ENCODE assay signal across 37 cellular contexts in the genomic region with DNA sequence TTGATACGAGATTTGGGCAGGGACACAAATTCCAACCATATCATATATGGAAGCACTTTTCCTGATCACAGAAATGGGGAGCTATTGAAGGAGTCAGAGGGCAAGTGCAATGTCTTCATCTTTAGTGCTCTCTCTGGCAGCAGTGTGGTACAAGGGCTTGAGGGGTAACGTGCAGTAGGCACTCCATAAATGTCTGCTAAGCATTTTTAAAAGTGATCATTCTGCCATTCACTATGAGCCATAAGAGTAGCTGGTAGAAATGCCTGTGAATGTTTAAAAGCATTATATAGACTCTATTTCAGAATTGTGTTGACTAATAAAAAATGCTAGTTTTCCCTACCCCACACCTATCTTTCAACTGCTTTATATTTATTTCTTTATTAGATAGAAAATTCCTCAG.
"Had no signal": no experiment of that assay in that cellular context is flagged by ENCODE, and none has a peak within 500 bp of the region (broad histone marks: within the 10 kb centered on the region; RNA-seq: fewer than 3 reads in every experiment).

No MANE protein-coding gene starts in this region.

- ATAC-seq: activated CD4-positive, alpha-beta T cell treated with anti-CD3 and anti-CD28 coated beads for 36 hours; activated CD4-positive, CD25-positive, alpha-beta regulatory T cell treated with anti-CD3 and anti-CD28 coated beads, Interleukin-2, amount 50 U/mL, for 24 hours; activated CD8-positive, alpha-beta memory T cell treated with anti-CD3 and anti-CD28 coated beads, Interleukin-2, amount 10 ng/mL, durations not matched to agents 7 days and 5 days; activated CD8-positive, alpha-beta T cell treated with anti-CD3 and anti-CD28 coated beads, Interleukin-2, amount 10 ng/mL, durations not matched to agents 7 days and 5 days; activated naive CD8-positive, alpha-beta T cell treated with anti-CD3 and anti-CD28 coated beads, Interleukin-2, amount 50 U/mL, for 24 hours; WTC11 had no signal

- H3K27me3 ChIP-seq: ascending aorta had no signal

- H3K4me1 Mint-ChIP-seq: activated naive CD4-positive, alpha-beta T cell treated with anti-CD3 and anti-CD28 coated beads, Interleukin-2, amount 50 U/mL, for 24 hours; brain had no signal

- DNase-seq: activated CD4-positive, alpha-beta memory T cell treated with anti-CD3 and anti-CD28 coated beads, Interleukin-2, amount 10 ng/mL, durations not matched to agents 7 days and 5 days; activated CD4-positive, alpha-beta T cell treated with anti-CD3 and anti-CD28 coated beads for 1 hour; activated CD4-positive, alpha-beta T cell treated with anti-CD3 and anti-CD28 coated beads for 36 hours; activated CD4-positive, alpha-beta T cell treated with anti-CD3 and anti-CD28 coated beads for 48 hours; activated CD4-positive, alpha-beta T cell treated with anti-CD3 and anti-CD28 coated beads, Interleukin-2, amount 10 ng/mL, durations not matched to agents 7 days and 5 days; activated CD4-positive, alpha-beta T cell treated with anti-CD3 and anti-CD28 coated beads, Interleukin-2, amount 50 U/mL, for 48 hours; activated CD4-positive, CD25-positive, alpha-beta regulatory T cell; activated CD8-positive, alpha-beta memory T cell treated with anti-CD3 and anti-CD28 coated beads for 24 hours; activated CD8-positive, alpha-beta memory T cell treated with anti-CD3 and anti-CD28 coated beads, Interleukin-2, amount 10 ng/mL, durations not matched to agents 7 days and 5 days; activated CD8-positive, alpha-beta memory T cell treated with anti-CD3 and anti-CD28 coated beads, Interleukin-2, amount 50 U/mL, for 48 hours; activated CD8-positive, alpha-beta T cell treated with anti-CD3 and anti-CD28 coated beads, Interleukin-2, amount 10 ng/mL, durations not matched to agents 7 days and 5 days; activated effector memory CD4-positive, alpha-beta T cell treated with Interleukin-2 at 50 U/mL for 16 hours; activated gamma-delta T cell; activated naive CD4-positive, alpha-beta T cell treated with anti-CD3 and anti-CD28 coated beads, Interleukin-2, amount 10 ng/mL, durations not matched to agents 7 days and 5 days; activated naive CD4-positive, alpha-beta T cell treated with Interleukin-2 at 50 U/mL for 16 hours; activated naive CD8-positive, alpha-beta T cell treated with anti-CD3 and anti-CD28 coated beads, Interleukin-2, amount 10 ng/mL, durations not matched to agents 7 days and 5 days; activated naive CD8-positive, alpha-beta T cell treated with anti-CD3 and anti-CD28 coated beads, Interleukin-2, amount 50 U/mL, for 24 hours; activated T-cell treated with anti-CD3 and anti-CD28 coated beads, Interleukin-2, amount 50 U/mL, for 24 hours; activated T-cell treated with anti-CD3 and anti-CD28 coated beads, Interleukin-2, amount 50 U/mL, for 48 hours; amygdala; anterior cingulate cortex; central memory CD4-positive, alpha-beta T cell; cerebellar nuclear complex; T-helper 1 cell; T-helper 2 cell; T-helper 9 cell had no signal

- H3K27ac ChIP-seq: ascending aorta, VCaP had no signal

- H3K4me1 ChIP-seq: ascending aorta had no signal

- H3K27ac Mint-ChIP-seq: activated CD4-positive, alpha-beta memory T cell treated with anti-CD3 and anti-CD28 coated beads, Interleukin-2, amount 10 ng/mL, durations not matched to agents 7 days and 5 days; activated CD4-positive, alpha-beta T cell treated with anti-CD3 and anti-CD28 coated beads for 36 hours; activated CD4-positive, alpha-beta T cell treated with anti-CD3 and anti-CD28 coated beads, Interleukin-2, amount 10 ng/mL, durations not matched to agents 7 days and 5 days; activated CD8-positive, alpha-beta memory T cell treated with anti-CD3 and anti-CD28 coated beads, Interleukin-2, amount 10 ng/mL, durations not matched to agents 7 days and 5 days; activated CD8-positive, alpha-beta T cell treated with anti-CD3 and anti-CD28 coated beads, Interleukin-2, amount 10 ng/mL, durations not matched to agents 7 days and 5 days; activated naive CD4-positive, alpha-beta T cell treated with anti-CD3 and anti-CD28 coated beads, Interleukin-2, amount 10 ng/mL, durations not matched to agents 7 days and 5 days; activated naive CD4-positive, alpha-beta T cell treated with anti-CD3 and anti-CD28 coated beads, Interleukin-2, amount 50 U/mL, for 24 hours; activated naive CD8-positive, alpha-beta T cell; activated naive CD8-positive, alpha-beta T cell treated with anti-CD3 and anti-CD28 coated beads, Interleukin-2, amount 10 ng/mL, durations not matched to agents 7 days and 5 days; activated naive CD8-positive, alpha-beta T cell treated with anti-CD3 and anti-CD28 coated beads, Interleukin-2, amount 50 U/mL, for 24 hours; activated T-cell treated with anti-CD3 and anti-CD28 coated beads, Interleukin-2, amount 50 U/mL, for 24 hours; activated T-helper 2 cell treated with anti-CD3 and anti-CD28 coated beads, Interferon-gamma antibody, Interleukin-2, Interleukin-4, amounts not matched to agents 10 μg/mL and 5 μg/mL and 100 μg/mL, durations not matched to agents 14 hours and 24 hours and 36 hours; brain; T-helper 1 cell treated with Interleukin-12 subunit alpha and Interleukin-12 subunit beta and Interleukin-4 antibody, amounts not matched to agents 30 μg/mL and 1 μg/mL, for 36 hours; T-helper 2 cell treated with Interferon-gamma antibody and Interleukin-4, amounts not matched to agents 5 μg/mL and 100 μg/mL, for 36 hours; WTC11 had no signal

- H3K27me3 Mint-ChIP-seq: activated CD4-positive, alpha-beta memory T cell treated with anti-CD3 and anti-CD28 coated beads, Interleukin-2, amount 10 ng/mL, durations not matched to agents 7 days and 5 days; activated CD4-positive, alpha-beta T cell treated with anti-CD3 and anti-CD28 coated beads for 36 hours; activated CD4-positive, alpha-beta T cell treated with anti-CD3 and anti-CD28 coated beads, Interleukin-2, amount 10 ng/mL, durations not matched to agents 7 days and 5 days; activated CD8-positive, alpha-beta memory T cell treated with anti-CD3 and anti-CD28 coated beads, Interleukin-2, amount 10 ng/mL, durations not matched to agents 7 days and 5 days; activated naive CD4-positive, alpha-beta T cell treated with anti-CD3 and anti-CD28 coated beads, Interleukin-2, amount 10 ng/mL, durations not matched to agents 7 days and 5 days; activated naive CD4-positive, alpha-beta T cell treated with anti-CD3 and anti-CD28 coated beads, Interleukin-2, amount 50 U/mL, for 24 hours; activated naive CD8-positive, alpha-beta T cell; activated naive CD8-positive, alpha-beta T cell treated with anti-CD3 and anti-CD28 coated beads, Interleukin-2, amount 10 ng/mL, durations not matched to agents 7 days and 5 days; activated naive CD8-positive, alpha-beta T cell treated with anti-CD3 and anti-CD28 coated beads, Interleukin-2, amount 50 U/mL, for 24 hours; activated T-cell treated with anti-CD3 and anti-CD28 coated beads, Interleukin-2, amount 50 U/mL, for 24 hours; brain had no signal

- FAIRE-seq: TTC549 had no signal

- H3K4me3 Mint-ChIP-seq: activated CD4-positive, alpha-beta memory T cell treated with anti-CD3 and anti-CD28 coated beads, Interleukin-2, amount 10 ng/mL, durations not matched to agents 7 days and 5 days; activated CD4-positive, alpha-beta T cell treated with anti-CD3 and anti-CD28 coated beads for 36 hours; activated CD4-positive, alpha-beta T cell treated with anti-CD3 and anti-CD28 coated beads, Interleukin-2, amount 10 ng/mL, durations not matched to agents 7 days and 5 days; activated CD8-positive, alpha-beta memory T cell treated with anti-CD3 and anti-CD28 coated beads, Interleukin-2, amount 10 ng/mL, durations not matched to agents 7 days and 5 days; activated CD8-positive, alpha-beta T cell treated with anti-CD3 and anti-CD28 coated beads, Interleukin-2, amount 10 ng/mL, durations not matched to agents 7 days and 5 days; activated naive CD4-positive, alpha-beta T cell treated with anti-CD3 and anti-CD28 coated beads, Interleukin-2, amount 10 ng/mL, durations not matched to agents 7 days and 5 days; activated naive CD4-positive, alpha-beta T cell treated with anti-CD3 and anti-CD28 coated beads, Interleukin-2, amount 50 U/mL, for 24 hours; activated naive CD8-positive, alpha-beta T cell; activated naive CD8-positive, alpha-beta T cell treated with anti-CD3 and anti-CD28 coated beads, Interleukin-2, amount 10 ng/mL, durations not matched to agents 7 days and 5 days; activated naive CD8-positive, alpha-beta T cell treated with anti-CD3 and anti-CD28 coated beads, Interleukin-2, amount 50 U/mL, for 24 hours; activated T-cell treated with anti-CD3 and anti-CD28 coated beads, Interleukin-2, amount 50 U/mL, for 24 hours; brain; T-helper 1 cell treated with Interleukin-12 subunit alpha and Interleukin-12 subunit beta and Interleukin-4 antibody, amounts not matched to agents 30 μg/mL and 1 μg/mL, for 36 hours; T-helper 2 cell treated with Interferon-gamma antibody and Interleukin-4, amounts not matched to agents 5 μg/mL and 100 μg/mL, for 36 hours; WTC11 had no signal

- H3K4me3 ChIP-seq: ascending aorta had no signal

- H3K9me3 ChIP-seq: ascending aorta had no signal
